In genomic region chr19:38650911-38651584, GRCh38 we compare ENCODE assay signal across 9 cellular contexts. TPM values are rescaled to one million over a fixed set of nuclear protein-coding genes. Genes with fewer than 3 reads are reported as not detected.
DNase-seq lines count a peak whose midpoint lies in the region; ATAC-seq and TF ChIP-seq lines count a peak whose summit lies in the region.
"Had no signal": no experiment of that assay in that cellular context is flagged by ENCODE, and none has a peak within 500 bp of the region (broad histone marks: within the 10 kb centered on the region; RNA-seq: fewer than 3 reads in every experiment).

No MANE protein-coding gene starts in this region.

- ATAC-seq in HG03460 (IDR thresholded peaks at IDR 0.05; ENCODE audit: unreplicated experiment) (no peak), HG03565 (IDR thresholded peaks at IDR 0.05; ENCODE audit: unreplicated experiment) (no peak)

- H3K4me3 ChIP-seq in AG10803 (ENCODE audit: low read length), result peak overlapping the region; percentile 96
- H3K4me3 ChIP-seq in colonic mucosa, result peak overlapping the region; percentile 79
- H3K4me3 ChIP-seq in muscle layer of duodenum (ENCODE audit: low read depth in 1 of 2, low read length in 2 of 2), result peak overlapping the region; percentile 48 to 97
- no peak overlapping the region for H3K4me3 ChIP-seq in HAP-1

- peak overlapping the region; percentile 100 for H3K9ac ChIP-seq in colonic mucosa (ENCODE audit: low read depth in 2 of 2, low read length in 2 of 2)

- in situ Hi-C loops in HAP-1 (cut with MboI; ENCODE audit: low sequenced_read_pairs), result no loop called here

- no peaks in the 10 kb centered on the region for H3K27me3 ChIP-seq in colonic mucosa
- H3K27me3 ChIP-seq in muscle layer of duodenum (ENCODE audit: low read depth, low read length), result no peaks in the 10 kb centered on the region
- no peaks in the 10 kb centered on the region for H3K27me3 ChIP-seq in HAP-1 (ENCODE audit: low read depth)

- DNase-seq in AG10803 (ENCODE audit: low read depth), result peak; percentile 95
- DNase-seq in NCI-H226, result peak; percentile 38
- DNase-seq in colonic mucosa, result no peak
- no peak for DNase-seq in HAP-1 (ENCODE audit: low spot score in 2 of 2)
- no peak for DNase-seq in DMS153 (lab: John Stamatoyannopoulos, UW)
- DNase-seq: stimulated activated CD4-positive, alpha-beta T cell treated with anti-CD3 and anti-CD28 coated beads, Interleukin-4, amount 100 ng/mL, for 24 hours had no signal

- no peaks in the 10 kb centered on the region for H3K9me3 ChIP-seq in colonic mucosa
- no peaks in the 10 kb centered on the region for H3K9me3 ChIP-seq in muscle layer of duodenum (ENCODE audit: control insufficient read depth in 1 of 2, low read length in 2 of 2)
- no peaks in the 10 kb centered on the region for H3K9me3 ChIP-seq in HAP-1

- intact Hi-C loops in colonic mucosa (cut with DNase I), result no loop called here

- H3K36me3 ChIP-seq in colonic mucosa (no peaks in the 10 kb centered on the region), muscle layer of duodenum (ENCODE audit: control insufficient read depth in 1 of 2, insufficient read depth in 2 of 2, low read length in 2 of 2) (peaks cover 0 to 6% of the 10 kb centered on the region in 2 donors), HAP-1 (replicated peaks) (peaks cover 9% of the 10 kb centered on the region)

- H3K27ac ChIP-seq in colonic mucosa (peak overlapping the region; percentile 95), muscle layer of duodenum (ENCODE audit: low read length) (peak overlapping the region; percentile 100)

- peaks cover 17% of the 10 kb centered on the region for H3K4me1 ChIP-seq in colonic mucosa
- peaks cover 37 to 57% of the 10 kb centered on the region in 2 donors for H3K4me1 ChIP-seq in muscle layer of duodenum (ENCODE audit: control insufficient read depth in 1 of 2, insufficient read depth in 2 of 2, low read length in 2 of 2)
- H3K4me1 ChIP-seq in HAP-1, result peaks cover 58% of the 10 kb centered on the region

- peak; percentile 28; the same call in 1 of the 2 replicates for TF ChIP-seq CTCF in AG10803 (conservative IDR thresholded peaks at IDR 0.05; ENCODE audit: low read length)
- TF ChIP-seq CTCF in colonic mucosa (IDR thresholded peaks at IDR 0.05), result no peak

RNA-seq across cellular contexts. Expression of gene ACTN4, which starts 3.6 kb away (rescaled TPM):
- 1,000 to 10,000 TPM; 1,019 to 1,060 TPM for total RNA-seq in colonic mucosa

RNA-seq across cellular contexts. Expression of gene EIF3K, which starts 32.1 kb away (rescaled TPM):
- 100 to 1,000 TPM; 367 to 445 TPM for total RNA-seq in colonic mucosa

RNA-seq across cellular contexts. Expression of gene MAP4K1, which starts 33.3 kb away (rescaled TPM):
- 1 to 10 TPM; 2.6 to 4.9 TPM for total RNA-seq in colonic mucosa

Comparison
In these comparisons a context has a peak if more than half of its experiments do, and no peak if none do; other contexts are left out.
1. DNase-seq: peak in AG10803 (single experiment) and NCI-H226 (single experiment); none in colonic mucosa (single experiment), HAP-1 (0 of 2) and DMS153 (single experiment).